12 cellular contexts compared by ENCODE assay signal in genomic region chr5:39713224-39713911, GRCh38.
DNase-seq lines count a peak whose midpoint lies in the region; ATAC-seq lines count a peak whose summit lies in the region.
"Had no signal": no experiment of that assay in that cellular context is flagged by ENCODE, and none has a peak within 500 bp of the region (broad histone marks: within the 10 kb centered on the region; RNA-seq: fewer than 3 reads in every experiment).

No MANE protein-coding gene starts in this region.

- ATAC-seq in left cardiac atrium: peak; percentile 54 to 88

- in situ Hi-C loops in KBM-7 (cut with MboI; ENCODE audit: low pct_unique_long_range_greater_than_20kb, low sequenced_read_pairs): loop anchor here (25.0 kb wide), 1 partner anchor 1024 kb away; no protein-coding TSS in a partner anchor
- in situ Hi-C loops in SK-MEL-5 (cut with HindIII; ENCODE audit: low pct_unique_long_range_greater_than_20kb, low sequenced_read_pairs): no loop called here

- H3K36me3 Mint-ChIP-seq in T-helper 2 cell treated with Interferon-gamma antibody and Interleukin-4, amounts not matched to agents 5 μg/mL and 100 μg/mL, for 36 hours (ENCODE audit: low read depth): no peaks in the 10 kb centered on the region
- H3K36me3 Mint-ChIP-seq: naive thymus-derived CD4-positive, alpha-beta T cell; stimulated activated naive B cell treated with anti-CD40 and anti-IgM and Interleukin-4, amounts not matched to agents 10 μg/mL and 1 μg/mL and 100 μg/mL, for 72 hours had no signal

- peaks cover 38% of the 10 kb centered on the region for H3K4me1 ChIP-seq in skeletal muscle satellite cell (ENCODE audit: control insufficient read depth, insufficient read depth, low read length)

- peak; percentile 22 for DNase-seq in KBM-7
- peak; percentile 71 for DNase-seq in SK-MEL-5 (ENCODE audit: low read depth, low spot score)
- DNase-seq in left cardiac atrium: no peak
- DNase-seq in T-helper 2 cell treated with Interferon-gamma antibody and Interleukin-4, amounts not matched to agents 5 μg/mL and 100 μg/mL, for 36 hours (ENCODE audit: low spot score): no peak
- no peak for DNase-seq in T1000 (lab: John Stamatoyannopoulos, UW)
- DNase-seq in COLO829 (ENCODE audit: low spot score): no peak
- DNase-seq in epidermal melanocyte (ENCODE audit: insufficient read length, low spot score): no peak
- DNase-seq: NCI-H1105 had no signal

- H3K27ac Mint-ChIP-seq in T-helper 2 cell treated with Interferon-gamma antibody and Interleukin-4, amounts not matched to agents 5 μg/mL and 100 μg/mL, for 36 hours: no peak overlapping the region
- H3K27ac Mint-ChIP-seq: activated CD4-positive, alpha-beta T cell treated with anti-CD3 and anti-CD28 coated beads for 36 hours; naive thymus-derived CD4-positive, alpha-beta T cell; stimulated activated naive B cell treated with anti-CD40 and anti-IgM and Interleukin-4, amounts not matched to agents 10 μg/mL and 1 μg/mL and 100 μg/mL, for 72 hours had no signal

- H3K9me3 ChIP-seq in skeletal muscle satellite cell (replicated peaks; ENCODE audit: low read length): no peaks in the 10 kb centered on the region

- no peaks in the 10 kb centered on the region for H3K9me3 Mint-ChIP-seq in T-helper 2 cell treated with Interferon-gamma antibody and Interleukin-4, amounts not matched to agents 5 μg/mL and 100 μg/mL, for 36 hours
- H3K9me3 Mint-ChIP-seq: naive thymus-derived CD4-positive, alpha-beta T cell; stimulated activated naive B cell treated with anti-CD40 and anti-IgM and Interleukin-4, amounts not matched to agents 10 μg/mL and 1 μg/mL and 100 μg/mL, for 72 hours had no signal

- H3K36me3 ChIP-seq in skeletal muscle satellite cell (ENCODE audit: insufficient read depth, low read length): no peaks in the 10 kb centered on the region

- no peaks in the 10 kb centered on the region for H3K27me3 ChIP-seq in skeletal muscle satellite cell (ENCODE audit: control insufficient read depth, insufficient read depth, low read length)

- H3K4me2 ChIP-seq in skeletal muscle satellite cell (ENCODE audit: low read length): peak overlapping the region; percentile 10

- H3K9ac ChIP-seq in skeletal muscle satellite cell (ENCODE audit: low read depth, low read length): peak overlapping the region; percentile 52

- no peak overlapping the region for H3K4me3 Mint-ChIP-seq in T-helper 2 cell treated with Interferon-gamma antibody and Interleukin-4, amounts not matched to agents 5 μg/mL and 100 μg/mL, for 36 hours
- H3K4me3 Mint-ChIP-seq: activated CD4-positive, alpha-beta T cell treated with anti-CD3 and anti-CD28 coated beads for 36 hours; naive thymus-derived CD4-positive, alpha-beta T cell; stimulated activated naive B cell treated with anti-CD40 and anti-IgM and Interleukin-4, amounts not matched to agents 10 μg/mL and 1 μg/mL and 100 μg/mL, for 72 hours had no signal

- intact Hi-C loops in left cardiac atrium (cut with DNase I): no loop called here

- peaks cover 16% of the 10 kb centered on the region for H3K27me3 Mint-ChIP-seq in T-helper 2 cell treated with Interferon-gamma antibody and Interleukin-4, amounts not matched to agents 5 μg/mL and 100 μg/mL, for 36 hours (ENCODE audit: low read depth)

- no peaks in the 10 kb centered on the region for H3K4me1 Mint-ChIP-seq in T-helper 2 cell treated with Interferon-gamma antibody and Interleukin-4, amounts not matched to agents 5 μg/mL and 100 μg/mL, for 36 hours (ENCODE audit: low read depth)
- H3K4me1 Mint-ChIP-seq: activated CD4-positive, alpha-beta T cell treated with anti-CD3 and anti-CD28 coated beads for 36 hours; naive thymus-derived CD4-positive, alpha-beta T cell; stimulated activated naive B cell treated with anti-CD40 and anti-IgM and Interleukin-4, amounts not matched to agents 10 μg/mL and 1 μg/mL and 100 μg/mL, for 72 hours had no signal

- no peak overlapping the region for H3K4me3 ChIP-seq in skeletal muscle satellite cell (ENCODE audit: low read length)

Comparison
In these comparisons a context has a peak if more than half of its experiments do, and no peak if none do; other contexts are left out.
1. DNase-seq: peak in KBM-7 (single experiment) and SK-MEL-5 (single experiment); none in left cardiac atrium (single experiment), T-helper 2 cell treated with Interferon-gamma antibody and Interleukin-4, amounts not matched to agents 5 μg/mL and 100 μg/mL, for 36 hours (single experiment), T1000 (single experiment), COLO829 (single experiment) and epidermal melanocyte (single experiment).